In genomic region chr6:27617700-27618689, GRCh38 we compare ENCODE assay signal across 8 cellular contexts.
DNase-seq lines count a peak whose midpoint lies in the region; ATAC-seq and TF ChIP-seq lines count a peak whose summit lies in the region.

No MANE protein-coding gene starts in this region.

- intact Hi-C loops in PC-9 (cut with micrococcal nuclease; ENCODE audit: unreplicated experiment) = loop anchor here (5.0 kb wide), 1 partner anchor 54 kb away; no protein-coding TSS in a partner anchor
- intact Hi-C loops in psoas muscle (cut with DNase I) = no loop called here
- intact Hi-C loops in CD4-positive, alpha-beta T cell (cut with DNase I, micrococcal nuclease) = no loop called here

- no peaks in the 10 kb centered on the region for H3K9me3 ChIP-seq in PC-9 (ENCODE audit: insufficient read depth, low read depth)
- no peaks in the 10 kb centered on the region for H3K9me3 ChIP-seq in psoas muscle
- H3K9me3 ChIP-seq in CD4-positive, alpha-beta T cell (ENCODE audit: control insufficient read depth, low read length) = no peaks in the 10 kb centered on the region

- H3K27me3 ChIP-seq in PC-9 (ENCODE audit: insufficient read depth, low read depth) (no peaks in the 10 kb centered on the region), psoas muscle (ENCODE audit: insufficient read depth in 3 of 3, low read length in 2 of 3) (peaks cover 9 to 34% (median 11%) of the 10 kb centered on the region in 3 donors)
- H3K27me3 ChIP-seq in CD4-positive, alpha-beta T cell (ENCODE audit: control insufficient read depth, insufficient read depth, low read length) = peaks cover 75% of the 10 kb centered on the region

- H2AFZ ChIP-seq in PC-9 = peak overlapping the region; percentile 90

- no peaks in the 10 kb centered on the region for H3K79me2 ChIP-seq in PC-9 (ENCODE audit: low read depth)

- no peaks in the 10 kb centered on the region for H3K36me3 ChIP-seq in PC-9 (ENCODE audit: low read depth)
- H3K36me3 ChIP-seq in psoas muscle (ENCODE audit: insufficient read depth in 1 of 2, low read depth in 1 of 2) = no peaks in the 10 kb centered on the region

- H3F3A ChIP-seq in PC-9 (ENCODE audit: insufficient read depth, low read depth) = peaks cover 20% of the 10 kb centered on the region

- H4K20me1 ChIP-seq in PC-9 (ENCODE audit: insufficient read depth) = no peaks in the 10 kb centered on the region

- H3K4me3 ChIP-seq in PC-9 (peak overlapping the region; percentile 78), psoas muscle (peak overlapping the region; percentile 49)

- H3K27me3 Mint-ChIP-seq in endothelial cell (ENCODE audit: unreplicated experiment) = peaks cover 5% of the 10 kb centered on the region
- H3K27me3 Mint-ChIP-seq in CD4-positive, alpha-beta T cell = peaks cover 90% of the 10 kb centered on the region

- ATAC-seq in psoas muscle (no peak), GM21619 (IDR thresholded peaks at IDR 0.05; ENCODE audit: unreplicated experiment) (no peak)
- ATAC-seq in CD4-positive, alpha-beta T cell (ENCODE audit: poor library complexity) = no peak

- WGBS in psoas muscle, 3 donors = 29 to 35% (median 32%) methylated on average over 32 of the region's 32 CpGs

- POLR2A ChIA-PET in PC-9 (lab: Charles Lee; ENCODE audit: unreplicated experiment) = interaction anchor here (0.6 to 0.7 kb wide), 3 partner anchors 51 to 325 kb away, joined by 3 to 6 read pairs (median 5); no protein-coding TSS in a partner anchor
- POLR2A ChIA-PET in CD4-positive, alpha-beta T cell (lab: Charles Lee) = no interaction called here

- no peaks in the 10 kb centered on the region for H3K9me2 ChIP-seq in PC-9 (ENCODE audit: insufficient read depth)

- no TSS peak for BruUV-seq in PC-9 (replicated peaks; lab: Mats Ljungman, UMichigan)

- no peaks in the 10 kb centered on the region for H3K36me3 Mint-ChIP-seq in endothelial cell (ENCODE audit: low read depth, unreplicated experiment)
- no peaks in the 10 kb centered on the region for H3K36me3 Mint-ChIP-seq in CD4-positive, alpha-beta T cell (ENCODE audit: low read depth)

- H3K27ac Mint-ChIP-seq in endothelial cell (ENCODE audit: unreplicated experiment) = peak overlapping the region; percentile 74
- H3K27ac Mint-ChIP-seq in CD4-positive, alpha-beta T cell = no peak overlapping the region

- peak overlapping the region; percentile 93 for H3K4me3 Mint-ChIP-seq in endothelial cell (ENCODE audit: unreplicated experiment)
- no peak overlapping the region for H3K4me3 Mint-ChIP-seq in CD4-positive, alpha-beta T cell

- no peaks in the 10 kb centered on the region for H3K9me3 Mint-ChIP-seq in endothelial cell (ENCODE audit: unreplicated experiment)
- H3K9me3 Mint-ChIP-seq in CD4-positive, alpha-beta T cell = no peaks in the 10 kb centered on the region

- H3K4me1 Mint-ChIP-seq in endothelial cell (ENCODE audit: unreplicated experiment) = peaks cover 17% of the 10 kb centered on the region
- H3K4me1 Mint-ChIP-seq in CD4-positive, alpha-beta T cell (ENCODE audit: low read depth) = peaks cover 14% of the 10 kb centered on the region

- H3K4me2 ChIP-seq in PC-9 = peak overlapping the region; percentile 88

- TF ChIP-seq CTCF in PC-9 (conservative IDR thresholded peaks at IDR 0.05) = 0 out of 2 replicates have a peak, but pooled peaks have one; percentile 28
- no peak for TF ChIP-seq CTCF in endothelial cell (IDR thresholded peaks at IDR 0.05; ENCODE audit: unreplicated experiment)
- no peak for TF ChIP-seq CTCF in psoas muscle (IDR thresholded peaks at IDR 0.05)
- TF ChIP-seq CTCF in CD4-positive, alpha-beta T cell (IDR thresholded peaks at IDR 0.05) = no peak

- DNase-seq in activated CD4-positive, alpha-beta T cell treated with anti-CD3 and anti-CD28 coated beads for 48 hours = peak; percentile 49
- DNase-seq in activated CD4-positive, alpha-beta T cell treated with anti-CD3 and anti-CD28 coated beads for 1 hour = no peak
- DNase-seq in PC-9 = peak; percentile 50 to 60
- DNase-seq in endothelial cell (ENCODE audit: low spot score) = peak; percentile 40
- DNase-seq in psoas muscle = no peak
- DNase-seq in CD4-positive, alpha-beta T cell = no peak
- no peak for DNase-seq in NOMO-1 (lab: John Stamatoyannopoulos, UW; ENCODE audit: unreplicated experiment in 2 of 2)

- CTCF ChIA-PET in PC-9 (lab: Charles Lee) = interaction anchor here (0.7 to 1.5 kb wide), 6 partner anchors 9 to 440 kb away, joined by 3 to 9 read pairs (median 4); no protein-coding TSS in a partner anchor
- CTCF ChIA-PET in CD4-positive, alpha-beta T cell (lab: Charles Lee) = interaction anchor here (0.6 to 1.0 kb wide), 2 partner anchors 9 to 276 kb away, joined by 3 to 4 read pairs; no protein-coding TSS in a partner anchor

- H3K27ac ChIP-seq in PC-9 (peak overlapping the region; percentile 30), psoas muscle (no peak overlapping the region)
- no peak overlapping the region for H3K27ac ChIP-seq in CD4-positive, alpha-beta T cell (ENCODE audit: low read depth, low read length)

- H3K4me1 ChIP-seq in PC-9 (replicated peaks; ENCODE audit: insufficient read depth) (peaks cover 8% of the 10 kb centered on the region), psoas muscle (no peaks in the 10 kb centered on the region)

Comparison
In these comparisons a context has a peak if more than half of its experiments do, and no peak if none do; other contexts are left out.
1. DNase-seq: peak in activated CD4-positive, alpha-beta T cell treated with anti-CD3 and anti-CD28 coated beads for 48 hours (single experiment), PC-9 (2 of 2) and endothelial cell (single experiment); none in activated CD4-positive, alpha-beta T cell treated with anti-CD3 and anti-CD28 coated beads for 1 hour (single experiment), psoas muscle (0 of 2), CD4-positive, alpha-beta T cell (0 of 10) and NOMO-1 (0 of 2).